In genomic region chr18:31741096-31741735, GRCh38 we compare ENCODE assay signal across 9 cellular contexts. TPM values are rescaled to one million over a fixed set of nuclear protein-coding genes. Genes with fewer than 3 reads are reported as not detected.
A peak's percentile ranks its signal among the peaks of the same experiment; 100 is the strongest.
DNase-seq lines count a peak whose midpoint lies in the region; ATAC-seq, FAIRE-seq and TF ChIP-seq lines count a peak whose summit lies in the region.
"Had no signal": no experiment of that assay in that cellular context is flagged by ENCODE, and none has a peak within 500 bp of the region (broad histone marks: within the 10 kb centered on the region; RNA-seq: fewer than 3 reads in every experiment).

No MANE protein-coding gene starts in this region.

- peak; percentile 63 for FAIRE-seq in TTC549 (lab: Jason Lieb, UNC)

- ATAC-seq in naive B cell (ENCODE audit: low read depth in 2 of 2) (no peak), thoracic aorta (ENCODE audit: insufficient number of reproducible peaks, low FRiP score, low read depth) (no peak), GM21423 (IDR thresholded peaks at IDR 0.05; ENCODE audit: unreplicated experiment) (no peak)

- DNase-seq in DMS153 treated with DMSO at 0.1 percent for 48 hours (lab: John Stamatoyannopoulos, UW; ENCODE audit: unreplicated experiment) (peak; percentile 16), DMS153 (lab: John Stamatoyannopoulos, UW) (no peak), Kasumi-1 (lab: John Stamatoyannopoulos, UW) (peak; percentile 57 to 69), coronary artery (ENCODE audit: low spot score) (no peak), naive B cell (peak; percentile 32), thoracic aorta (ENCODE audit: low spot score) (peak; percentile 17)

- no peaks in the 10 kb centered on the region for H3K27me3 ChIP-seq in thoracic aorta (replicated peaks; ENCODE audit: insufficient read depth)
- H3K27me3 ChIP-seq: BLaER1 had no signal

- H3K36me3 ChIP-seq in thoracic aorta = no peaks in the 10 kb centered on the region
- H3K36me3 ChIP-seq: BLaER1 had no signal

- H3K4me1 Mint-ChIP-seq in naive B cell = no peaks in the 10 kb centered on the region

- H3K4me3 Mint-ChIP-seq in naive B cell = no peak overlapping the region

- H3K4me3 ChIP-seq in coronary artery (no peak overlapping the region), thoracic aorta (no peak overlapping the region)
- H3K4me3 ChIP-seq: BLaER1 had no signal

- no peaks in the 10 kb centered on the region for H3K9me3 ChIP-seq in thoracic aorta

- peak; percentile 64 for TF ChIP-seq CTCF in coronary artery (IDR thresholded peaks at IDR 0.05)
- peak; percentile 82 for TF ChIP-seq CTCF in thoracic aorta (IDR thresholded peaks at IDR 0.05)

- H3K9me3 Mint-ChIP-seq in naive B cell = peaks cover 0 to 14% (median 2%) of the 10 kb centered on the region in 7 donors

- no peak overlapping the region for H3K27ac Mint-ChIP-seq in naive B cell

- H3K36me3 Mint-ChIP-seq in naive B cell = peaks cover 0 to 7% of the 10 kb centered on the region in 2 donors

- H3K27ac ChIP-seq in coronary artery (no peak overlapping the region), thoracic aorta (no peak overlapping the region)
- H3K27ac ChIP-seq: BLaER1 had no signal

- no peaks in the 10 kb centered on the region for H3K4me1 ChIP-seq in thoracic aorta (ENCODE audit: control insufficient read depth in 1 of 2, low read depth in 2 of 2)
- H3K4me1 ChIP-seq: BLaER1 had no signal

- H3K27me3 Mint-ChIP-seq in naive B cell = peaks cover 0 to 5% (median 0%) of the 10 kb centered on the region in 3 donors

RNA-seq across cellular contexts. Expression of gene SLC25A52, which starts 19.5 kb away (rescaled TPM):
- not detected for polyA plus RNA-seq in naive B cell (ENCODE audit: low read depth in 6 of 6)
- not detected for total RNA-seq in thoracic aorta

RNA-seq across cellular contexts. Expression of gene B4GALT6, which starts 56.8 kb away (rescaled TPM):
- polyA plus RNA-seq in naive B cell (ENCODE audit: low read depth in 6 of 6) = not detected
- total RNA-seq in thoracic aorta = 1 to 10 TPM in 1 of 2 donors, under 1 TPM in 1; 0.95 to 3.0 TPM

Comparison
In these comparisons a context has a peak if more than half of its experiments do, and no peak if none do; other contexts are left out.
1. DNase-seq: peak in DMS153 treated with DMSO at 0.1 percent for 48 hours (single experiment), Kasumi-1 (2 of 2), naive B cell (single experiment) and thoracic aorta (single experiment); none in DMS153 (single experiment) and coronary artery (single experiment).